1 cellular context compared by ENCODE assay signal in genomic region chr16:74997042-74997491, GRCh38.
TF ChIP-seq lines count a peak whose summit lies in the region.

No MANE protein-coding gene starts in this region.

TF ChIP-seq in liver, 16 proteins besides CTCF, POLR2A, EP300 and RAD21 (continued from another document):
- TF ChIP-seq ZBTB33 (IDR thresholded peaks at IDR 0.05) (no peak), HNF4A (conservative IDR thresholded peaks at IDR 0.05) (peak; percentile 44 to 63), RXRA (IDR thresholded peaks at IDR 0.05) (peak; percentile 39 to 57), TAF1 (conservative IDR thresholded peaks at IDR 0.05) (no peak), FOXA1 (IDR thresholded peaks at IDR 0.05) (no peak), ATF3 (IDR thresholded peaks at IDR 0.05) (peak; percentile 64), EGR1 (IDR thresholded peaks at IDR 0.05; ENCODE audit: low read depth in 2 of 2) (peak in 1 of 2 donors; percentile 38)
